1 cellular context compared by ENCODE assay signal in the genomic region with DNA sequence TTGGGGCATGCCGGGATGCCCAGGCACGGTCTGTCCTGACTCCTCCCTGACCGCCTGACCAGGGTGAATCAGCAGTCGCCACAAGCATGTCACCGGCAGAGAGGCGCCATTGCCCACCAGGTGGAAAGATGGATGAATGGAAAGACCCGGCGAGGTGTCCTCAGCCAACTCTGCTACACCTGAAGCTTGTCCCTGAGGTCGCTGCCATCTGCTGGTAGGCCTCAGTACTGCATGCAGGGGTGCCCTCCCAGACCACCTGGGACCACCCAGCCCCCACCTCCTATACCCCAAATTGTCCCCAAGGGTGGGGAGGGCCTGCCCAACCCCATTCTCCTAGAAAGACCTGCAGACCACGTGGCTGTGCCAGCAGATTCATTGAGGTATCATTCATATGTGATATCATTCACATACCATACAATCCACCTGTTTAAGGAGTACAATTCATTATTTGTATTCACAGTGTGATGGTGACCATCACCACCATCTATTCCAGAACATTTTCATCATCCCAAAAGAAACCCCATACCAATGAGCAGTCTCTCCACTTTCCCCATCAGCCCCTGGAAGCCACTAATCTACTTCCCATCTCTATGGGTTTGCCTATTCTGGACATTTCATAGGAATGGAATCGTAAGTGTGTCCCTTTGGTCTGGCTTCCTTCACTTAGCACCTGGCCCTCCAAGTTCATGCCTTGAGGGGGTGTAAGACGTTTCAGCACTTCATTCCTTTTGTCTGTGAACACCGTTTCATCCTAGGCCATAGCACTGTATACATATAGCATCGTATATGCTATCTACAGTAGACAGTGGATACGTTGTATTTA.
TF ChIP-seq lines count a peak whose summit lies in the region.

No MANE protein-coding gene starts in this region.

TF ChIP-seq in GM12878, 131 proteins besides CTCF, POLR2A, EP300 and RAD21 (continued from another document):
- TF ChIP-seq, protein P1, sequence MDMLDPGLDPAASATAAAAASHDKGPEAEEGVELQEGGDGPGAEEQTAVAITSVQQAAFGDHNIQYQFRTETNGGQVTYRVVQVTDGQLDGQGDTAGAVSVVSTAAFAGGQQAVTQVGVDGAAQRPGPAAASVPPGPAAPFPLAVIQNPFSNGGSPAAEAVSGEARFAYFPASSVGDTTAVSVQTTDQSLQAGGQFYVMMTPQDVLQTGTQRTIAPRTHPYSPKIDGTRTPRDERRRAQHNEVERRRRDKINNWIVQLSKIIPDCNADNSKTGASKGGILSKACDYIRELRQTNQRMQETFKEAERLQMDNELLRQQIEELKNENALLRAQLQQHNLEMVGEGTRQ (IDR thresholded peaks at IDR 0.05; ENCODE audit: borderline replicate concordance, low read depth, low read length), result no peak
- TF ChIP-seq, protein P2, sequence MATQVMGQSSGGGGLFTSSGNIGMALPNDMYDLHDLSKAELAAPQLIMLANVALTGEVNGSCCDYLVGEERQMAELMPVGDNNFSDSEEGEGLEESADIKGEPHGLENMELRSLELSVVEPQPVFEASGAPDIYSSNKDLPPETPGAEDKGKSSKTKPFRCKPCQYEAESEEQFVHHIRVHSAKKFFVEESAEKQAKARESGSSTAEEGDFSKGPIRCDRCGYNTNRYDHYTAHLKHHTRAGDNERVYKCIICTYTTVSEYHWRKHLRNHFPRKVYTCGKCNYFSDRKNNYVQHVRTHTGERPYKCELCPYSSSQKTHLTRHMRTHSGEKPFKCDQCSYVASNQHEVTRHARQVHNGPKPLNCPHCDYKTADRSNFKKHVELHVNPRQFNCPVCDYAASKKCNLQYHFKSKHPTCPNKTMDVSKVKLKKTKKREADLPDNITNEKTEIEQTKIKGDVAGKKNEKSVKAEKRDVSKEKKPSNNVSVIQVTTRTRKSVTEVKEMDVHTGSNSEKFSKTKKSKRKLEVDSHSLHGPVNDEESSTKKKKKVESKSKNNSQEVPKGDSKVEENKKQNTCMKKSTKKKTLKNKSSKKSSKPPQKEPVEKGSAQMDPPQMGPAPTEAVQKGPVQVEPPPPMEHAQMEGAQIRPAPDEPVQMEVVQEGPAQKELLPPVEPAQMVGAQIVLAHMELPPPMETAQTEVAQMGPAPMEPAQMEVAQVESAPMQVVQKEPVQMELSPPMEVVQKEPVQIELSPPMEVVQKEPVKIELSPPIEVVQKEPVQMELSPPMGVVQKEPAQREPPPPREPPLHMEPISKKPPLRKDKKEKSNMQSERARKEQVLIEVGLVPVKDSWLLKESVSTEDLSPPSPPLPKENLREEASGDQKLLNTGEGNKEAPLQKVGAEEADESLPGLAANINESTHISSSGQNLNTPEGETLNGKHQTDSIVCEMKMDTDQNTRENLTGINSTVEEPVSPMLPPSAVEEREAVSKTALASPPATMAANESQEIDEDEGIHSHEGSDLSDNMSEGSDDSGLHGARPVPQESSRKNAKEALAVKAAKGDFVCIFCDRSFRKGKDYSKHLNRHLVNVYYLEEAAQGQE (IDR thresholded peaks at IDR 0.05; ENCODE audit: low read depth, low read length), result no peak
- TF ChIP-seq, protein P3, sequence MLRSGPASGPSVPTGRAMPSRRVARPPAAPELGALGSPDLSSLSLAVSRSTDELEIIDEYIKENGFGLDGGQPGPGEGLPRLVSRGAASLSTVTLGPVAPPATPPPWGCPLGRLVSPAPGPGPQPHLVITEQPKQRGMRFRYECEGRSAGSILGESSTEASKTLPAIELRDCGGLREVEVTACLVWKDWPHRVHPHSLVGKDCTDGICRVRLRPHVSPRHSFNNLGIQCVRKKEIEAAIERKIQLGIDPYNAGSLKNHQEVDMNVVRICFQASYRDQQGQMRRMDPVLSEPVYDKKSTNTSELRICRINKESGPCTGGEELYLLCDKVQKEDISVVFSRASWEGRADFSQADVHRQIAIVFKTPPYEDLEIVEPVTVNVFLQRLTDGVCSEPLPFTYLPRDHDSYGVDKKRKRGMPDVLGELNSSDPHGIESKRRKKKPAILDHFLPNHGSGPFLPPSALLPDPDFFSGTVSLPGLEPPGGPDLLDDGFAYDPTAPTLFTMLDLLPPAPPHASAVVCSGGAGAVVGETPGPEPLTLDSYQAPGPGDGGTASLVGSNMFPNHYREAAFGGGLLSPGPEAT (IDR thresholded peaks at IDR 0.05; ENCODE audit: low read depth), result no peak
- TF ChIP-seq GATAD2B (conservative IDR thresholded peaks at IDR 0.05; ENCODE audit: low read depth), result no peak
